ENCODE assay signal across 17 cellular contexts in genomic region chr20:50723672-50724071, GRCh38. TPM values are rescaled to one million over a fixed set of nuclear protein-coding genes. Genes with fewer than 3 reads are reported as not detected.
"Had no signal": no experiment of that assay in that cellular context is flagged by ENCODE, and none has a peak within 500 bp of the region (broad histone marks: within the 10 kb centered on the region; RNA-seq: fewer than 3 reads in every experiment).

No MANE protein-coding gene starts in this region.

- ATAC-seq: activated CD8-positive, alpha-beta T cell treated with anti-CD3 and anti-CD28 coated beads for 36 hours; activated naive CD4-positive, alpha-beta T cell treated with anti-CD3 and anti-CD28 coated beads, Interleukin-2, amount 50 U/mL, for 72 hours; activated T-cell treated with anti-CD3 and anti-CD28 coated beads, Interleukin-2, amount 50 U/mL, for 4 hours; lower lobe of right lung; mucosa of descending colon; naive thymus-derived CD4-positive, alpha-beta T cell; pancreas; stimulated activated naive CD8-positive, alpha-beta T cell treated with anti-CD3 and anti-CD28 coated beads, Interleukin-15, Interleukin-2, amounts not matched to agents 100 U/mL and 50 U/mL, for 24 hours had no signal

- H3K36me3 ChIP-seq: esophagus muscularis mucosa, lower lobe of right lung, pancreas had no signal

- H3K27ac ChIP-seq: lower lobe of right lung, pancreas had no signal

- H3K27me3 ChIP-seq: esophagus muscularis mucosa, pancreas had no signal

- FAIRE-seq: colon, pancreas had no signal

- H3K4me3 ChIP-seq: esophagus muscularis mucosa, lower lobe of right lung, mucosa of descending colon, pancreas had no signal

- DNase-seq: activated CD4-positive, alpha-beta T cell treated with anti-CD3 and anti-CD28 coated beads for 4 hours; activated CD8-positive, alpha-beta T cell treated with anti-CD3 and anti-CD28 coated beads for 36 hours; activated effector memory CD4-positive, alpha-beta T cell treated with Interleukin-2 at 50 U/mL for 16 hours; activated T-cell treated with anti-CD3 and anti-CD28 coated beads, Interleukin-2, amount 50 U/mL, for 4 hours; amniotic stem cell; caudate nucleus; glutamatergic neuron; immature natural killer cell; lower lobe of right lung; mucosa of descending colon; naive thymus-derived CD4-positive, alpha-beta T cell; stimulated activated CD4-positive, alpha-beta T cell treated with anti-CD3 and anti-CD28 coated beads, Interleukin-4, amount 100 ng/mL, for 24 hours; stimulated activated naive CD8-positive, alpha-beta T cell treated with anti-CD3 and anti-CD28 coated beads, Interleukin-15, Interleukin-2, amounts not matched to agents 100 U/mL and 50 U/mL, for 24 hours had no signal

- H3K9me3 ChIP-seq: esophagus muscularis mucosa, lower lobe of right lung, mucosa of descending colon, pancreas had no signal

RNA-seq across cellular contexts. Expression of gene RIPOR3, which starts 32.3 kb away (rescaled TPM):
- total RNA-seq: activated CD8-positive, alpha-beta T cell treated with anti-CD3 and anti-CD28 coated beads for 36 hours had no signal
